ENCODE assay signal across 1 cellular context in the genomic region with DNA sequence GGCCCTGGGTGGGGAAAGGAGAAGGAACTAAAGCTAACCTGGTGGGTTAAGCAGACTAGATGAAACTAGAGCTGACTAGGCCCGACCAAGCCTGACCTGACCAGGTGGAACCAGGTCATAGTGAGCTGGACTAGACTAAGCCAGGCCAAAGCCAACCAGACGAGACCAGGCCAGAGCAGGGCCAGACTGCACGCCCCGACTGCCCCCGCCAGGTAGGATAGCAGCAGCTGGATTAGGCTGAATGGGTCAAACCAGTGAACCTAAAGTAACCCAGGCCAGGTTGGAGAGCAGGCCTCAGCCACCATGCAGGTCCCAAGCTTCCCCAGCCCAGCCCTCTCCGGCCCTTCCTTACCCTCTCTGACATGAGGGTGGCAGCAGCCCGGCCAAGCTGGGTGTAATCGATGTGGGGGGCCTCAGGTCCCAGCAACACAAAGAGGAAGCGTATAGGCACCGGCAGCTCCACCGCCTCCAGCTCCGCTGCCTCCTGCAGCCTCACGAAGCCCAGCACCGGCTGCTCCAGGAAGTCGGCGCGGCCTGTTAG.
A peak's percentile ranks its signal among the peaks of the same experiment; 100 is the strongest.
TF ChIP-seq lines count a peak whose summit lies in the region.

No MANE protein-coding gene starts in this region.

TF ChIP-seq in K562, 482 proteins besides CTCF, POLR2A, EP300 and RAD21:
- TF ChIP-seq CHAMP1 (IDR thresholded peaks at IDR 0.05), result no peak
- TF ChIP-seq, protein P1, sequence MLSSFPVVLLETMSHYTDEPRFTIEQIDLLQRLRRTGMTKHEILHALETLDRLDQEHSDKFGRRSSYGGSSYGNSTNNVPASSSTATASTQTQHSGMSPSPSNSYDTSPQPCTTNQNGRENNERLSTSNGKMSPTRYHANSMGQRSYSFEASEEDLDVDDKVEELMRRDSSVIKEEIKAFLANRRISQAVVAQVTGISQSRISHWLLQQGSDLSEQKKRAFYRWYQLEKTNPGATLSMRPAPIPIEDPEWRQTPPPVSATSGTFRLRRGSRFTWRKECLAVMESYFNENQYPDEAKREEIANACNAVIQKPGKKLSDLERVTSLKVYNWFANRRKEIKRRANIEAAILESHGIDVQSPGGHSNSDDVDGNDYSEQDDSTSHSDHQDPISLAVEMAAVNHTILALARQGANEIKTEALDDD (IDR thresholded peaks at IDR 0.05), result peak; percentile 80; the same call in 1 of the 2 replicates
